In the genomic region with DNA sequence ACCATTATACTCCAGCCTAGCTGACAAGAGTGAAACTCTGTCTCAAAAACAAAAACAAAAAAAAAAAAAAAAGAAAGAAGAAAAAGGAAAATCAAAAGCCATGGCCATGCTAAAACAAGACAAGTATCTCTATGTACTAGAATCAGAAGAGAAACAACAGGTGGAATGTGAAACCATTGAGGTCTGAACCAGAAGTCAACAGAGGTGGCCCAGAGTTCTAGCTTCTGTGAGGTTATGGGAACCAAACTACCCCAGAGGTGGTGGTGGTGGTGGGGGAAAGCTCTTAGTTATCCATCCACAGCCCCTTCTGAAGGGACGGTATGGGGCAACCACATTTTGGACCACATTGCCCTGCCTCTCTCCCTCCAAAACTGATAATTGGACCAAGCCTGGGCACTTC, we compare ENCODE assay signal across 1 cellular context.
TF ChIP-seq lines count a peak whose summit lies in the region.

No MANE protein-coding gene starts in this region.

TF ChIP-seq in K562, 482 proteins besides CTCF, POLR2A, EP300 and RAD21:
- TF ChIP-seq, protein P1, sequence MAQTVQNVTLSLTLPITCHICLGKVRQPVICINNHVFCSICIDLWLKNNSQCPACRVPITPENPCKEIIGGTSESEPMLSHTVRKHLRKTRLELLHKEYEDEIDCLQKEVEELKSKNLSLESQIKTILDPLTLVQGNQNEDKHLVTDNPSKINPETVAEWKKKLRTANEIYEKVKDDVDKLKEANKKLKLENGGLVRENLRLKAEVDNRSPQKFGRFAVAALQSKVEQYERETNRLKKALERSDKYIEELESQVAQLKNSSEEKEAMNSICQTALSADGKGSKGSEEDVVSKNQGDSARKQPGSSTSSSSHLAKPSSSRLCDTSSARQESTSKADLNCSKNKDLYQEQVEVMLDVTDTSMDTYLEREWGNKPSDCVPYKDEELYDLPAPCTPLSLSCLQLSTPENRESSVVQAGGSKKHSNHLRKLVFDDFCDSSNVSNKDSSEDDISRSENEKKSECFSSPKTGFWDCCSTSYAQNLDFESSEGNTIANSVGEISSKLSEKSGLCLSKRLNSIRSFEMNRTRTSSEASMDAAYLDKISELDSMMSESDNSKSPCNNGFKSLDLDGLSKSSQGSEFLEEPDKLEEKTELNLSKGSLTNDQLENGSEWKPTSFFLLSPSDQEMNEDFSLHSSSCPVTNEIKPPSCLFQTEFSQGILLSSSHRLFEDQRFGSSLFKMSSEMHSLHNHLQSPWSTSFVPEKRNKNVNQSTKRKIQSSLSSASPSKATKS (CRISPR knock-in tag; IDR thresholded peaks at IDR 0.05), result no peak
- TF ChIP-seq ZNF316 (IDR thresholded peaks at IDR 0.05), result no peak
- no peak for TF ChIP-seq HMG20A (CRISPR knock-in tag; conservative IDR thresholded peaks at IDR 0.05)
- TF ChIP-seq FOXP1 (CRISPR knock-in tag; IDR thresholded peaks at IDR 0.05), result no peak
- no peak for TF ChIP-seq HMGN3 (IDR thresholded peaks at IDR 0.05; ENCODE audit: borderline replicate concordance, extremely low read depth, insufficient read length, low read depth, low read length)
- no peak for TF ChIP-seq ZBTB17 (CRISPR knock-in tag; IDR thresholded peaks at IDR 0.05)
TF ChIP-seq in K562: peak in this region for 0.
